Comparison of ENCODE assay signal across 8 cellular contexts in the genomic region with DNA sequence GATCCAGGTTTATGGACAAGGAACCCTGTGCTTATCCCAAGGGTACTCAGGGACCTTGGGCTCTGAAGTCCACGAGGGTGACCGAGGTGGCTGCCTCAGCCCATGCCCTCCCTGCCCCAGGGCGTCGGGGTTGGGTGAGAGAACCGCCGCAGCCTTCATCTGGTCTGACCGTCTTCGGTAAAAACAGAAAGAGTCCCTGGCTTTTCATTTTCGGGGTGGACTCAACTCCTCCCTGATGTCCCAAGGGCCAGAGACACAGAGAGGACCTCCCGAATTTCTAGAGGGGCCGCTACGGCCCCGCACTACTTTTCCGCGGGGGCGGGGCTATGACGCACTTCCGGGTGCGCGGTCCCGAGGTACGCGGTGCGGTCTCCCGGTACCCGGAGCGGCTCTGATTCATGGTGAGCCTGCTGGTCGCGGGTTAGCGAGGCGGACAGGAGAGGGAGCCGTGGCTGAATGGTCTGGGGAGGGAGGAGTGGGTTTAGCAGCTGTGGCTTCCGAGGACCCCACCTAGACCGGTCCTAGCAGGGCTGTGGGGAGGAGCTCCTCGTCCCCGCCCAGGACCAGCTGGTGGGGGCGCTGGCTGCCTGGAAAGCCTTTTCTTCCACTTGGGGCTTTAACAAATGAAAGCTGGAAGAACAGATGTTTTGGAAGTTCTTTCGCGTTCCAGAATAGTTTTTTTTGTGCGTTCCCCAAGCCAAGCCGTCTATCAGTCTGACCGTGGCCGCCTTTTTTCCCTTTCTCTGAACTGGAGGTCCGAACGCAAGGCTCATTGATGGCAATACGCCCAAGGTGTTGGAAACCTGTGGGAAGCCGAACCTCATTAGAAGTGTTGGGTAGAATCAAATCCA. TPM values are rescaled to one million over a fixed set of nuclear protein-coding genes. Genes with fewer than 3 reads are reported as not detected.
DNase-seq lines count a peak whose midpoint lies in the region; ATAC-seq, FAIRE-seq and TF ChIP-seq lines count a peak whose summit lies in the region.

Gene ZSCAN21 (plus strand): TSS at position 334 of the 851 bp plus-strand sequence. CDS start 7,233 bp downstream, outside the sequence.

- intact Hi-C loops in activated B cell treated with CpG ODN at 0.5 μM for 24 hours (cut with micrococcal nuclease) (loop anchor here (1.0 kb wide), 5 partner anchors 32 to 78 kb away; partner anchors contain the start of genes ZKSCAN1 and ZNF3), spleen (cut with DNase I; ENCODE audit: low total_unique reads) (no loop called here)

- H3K9me3 ChIP-seq in A549 (no peaks in the 10 kb centered on the region), spleen (no peaks in the 10 kb centered on the region)

- H3K27ac ChIP-seq in A549 (peak within 1 kb of the TSS; percentile 89 to 93), caudate nucleus (ENCODE audit: low read depth, low read length) (peak within 1 kb of the TSS; percentile 94), spleen (peak within 1 kb of the TSS; percentile 91 to 98 (median 95))

- ATAC-seq in A549 = peak; percentile 94 to 96
- peak; percentile 84 for ATAC-seq in GM18517 (IDR thresholded peaks at IDR 0.05; ENCODE audit: unreplicated experiment)
- ATAC-seq in HG03066 (IDR thresholded peaks at IDR 0.05; ENCODE audit: low read depth, unreplicated experiment) = peak; percentile 86
- peak; percentile 90 for ATAC-seq in activated B cell treated with CpG ODN at 0.5 μM for 24 hours (ENCODE audit: low read depth)

- POLR2A ChIA-PET in A549 (lab: Yijun Ruan, JAX) = interaction anchor here (0.5 to 1.9 kb wide), 10 partner anchors 14 to 433 kb away, joined by 3 to 11 read pairs (median 4); partner anchors contain the start of genes AP4M1, GJC3, MCM7 and TRIM4
- POLR2A ChIA-PET in activated B cell treated with CpG ODN at 0.5 μM for 24 hours (lab: Charles Lee) = interaction anchor here (0.6 to 2.3 kb wide), 14 partner anchors 23 to 584 kb away, joined by 3 to 17 read pairs (median 4); partner anchors contain the start of genes AP4M1, COPS6, MBLAC1 and MCM7

- DNase-seq in A549 (ENCODE audit: low read depth in 1 of 2, low spot score in 1 of 2) = peak; percentile 79 to 88
- peak; percentile 78 for DNase-seq in NCI-H2171 treated with DMSO at 0.1 percent for 48 hours (lab: John Stamatoyannopoulos, UW)
- DNase-seq in activated B cell treated with CpG ODN at 0.5 μM for 24 hours = peak; percentile 87
- DNase-seq in caudate nucleus (lab: John Stamatoyannopoulos, UW) = peak in 60 of 61 donors; percentile 38 to 93 (median 78)
- DNase-seq in inferior parietal cortex (ENCODE audit: extremely low spot score) = peak; percentile 91
- DNase-seq in spleen = peak; percentile 95

- no peaks in the 10 kb centered on the region for H3K9me3 Mint-ChIP-seq in activated B cell treated with CpG ODN at 0.5 μM for 24 hours

- H3K36me3 ChIP-seq in spleen = no peaks in the 10 kb centered on the region

- TF ChIP-seq POLR2A in A549 (IDR thresholded peaks at IDR 0.05; ENCODE audit: low read length) (peak; percentile 87), spleen (IDR thresholded peaks at IDR 0.05) (peak in 1 of 3 donors; percentile 3)

- H3K4me1 Mint-ChIP-seq in activated B cell treated with CpG ODN at 0.5 μM for 24 hours = peaks cover 16% of the 10 kb centered on the region

- CTCF ChIA-PET in A549 (lab: Yijun Ruan, JAX) = interaction anchor here (0.6 to 12.5 kb wide), 8 partner anchors 11 to 70 kb away, joined by 3 to 128 read pairs (median 4); no protein-coding TSS in a partner anchor
- CTCF ChIA-PET in activated B cell treated with CpG ODN at 0.5 μM for 24 hours (lab: Charles Lee) = interaction anchor here (0.7 to 0.9 kb wide), 3 partner anchors 10 to 136 kb away, joined by 3 to 5 read pairs (median 4); partner anchors contain the start of gene ZNF3

- H3K4me1 ChIP-seq in A549 = peaks cover 7% of the 10 kb centered on the region; the same call in 2 of the 3 replicates
- H3K4me1 ChIP-seq in spleen = peaks cover 5 to 38% (median 19%) of the 10 kb centered on the region in 6 donors

- TF ChIP-seq EP300 in A549 (IDR thresholded peaks at IDR 0.05) = no peak

- peak; percentile 20; the same call in 1 of the 3 replicates for TF ChIP-seq CTCF in A549 (IDR thresholded peaks at IDR 0.05)
- TF ChIP-seq CTCF in activated B cell treated with CpG ODN at 0.5 μM for 24 hours (IDR thresholded peaks at IDR 0.05) = no peak
- peak in 6 of 11 experiments; percentile 16 to 36 (median 27) for TF ChIP-seq CTCF in spleen (IDR thresholded peaks at IDR 0.05 in 8 of 11, conservative IDR thresholded peaks at IDR 0.05 in 3 of 11)

- peak within 1 kb of the TSS; percentile 85 for H3K4me3 ChIP-seq in A549
- H3K4me3 ChIP-seq in spleen = peak within 1 kb of the TSS; percentile 57 to 91 (median 74)

- TF ChIP-seq RAD21 in A549 (conservative IDR thresholded peaks at IDR 0.05 in 1 of 2, IDR thresholded peaks at IDR 0.05 in 1 of 2) = no peak

- no peaks in the 10 kb centered on the region for H3K27me3 ChIP-seq in spleen (replicated peaks in 1 of 7)

- 1% methylated on average over 38 of the region's 47 CpGs for WGBS in A549 (ENCODE audit: missing lambda C conversion rate)
- 0 to 2% (median 2%) methylated on average over 16 to 47 of the region's 47 CpGs for WGBS in spleen, 5 donors

- no peaks in the 10 kb centered on the region for H3K27me3 Mint-ChIP-seq in activated B cell treated with CpG ODN at 0.5 μM for 24 hours

- H3K36me3 Mint-ChIP-seq in activated B cell treated with CpG ODN at 0.5 μM for 24 hours (ENCODE audit: low read depth) = peaks cover 7% of the 10 kb centered on the region

- H3K4me2 ChIP-seq in A549 = peak within 1 kb of the TSS; percentile 77

- FAIRE-seq in A549 (lab: Jason Lieb, UNC) = no peak

- peak within 1 kb of the TSS; percentile 94 for H3K27ac Mint-ChIP-seq in activated B cell treated with CpG ODN at 0.5 μM for 24 hours

- peak within 1 kb of the TSS; percentile 95 for H3K4me3 Mint-ChIP-seq in activated B cell treated with CpG ODN at 0.5 μM for 24 hours

TF ChIP-seq in A549, 52 proteins besides CTCF, POLR2A, EP300 and RAD21 (continues in another document):
- no peak for TF ChIP-seq RCOR1 (IDR thresholded peaks at IDR 0.05; ENCODE audit: low read depth, low read length)
- TF ChIP-seq BHLHE40 (IDR thresholded peaks at IDR 0.05; ENCODE audit: low read depth, low read length) = no peak
- no peak for TF ChIP-seq RARB (CRISPR knock-in tag; IDR thresholded peaks at IDR 0.05)
- TF ChIP-seq TFCP2L1 (CRISPR knock-in tag; IDR thresholded peaks at IDR 0.05) = no peak
- 0 out of 2 replicates have a peak, but pooled peaks have one; percentile 7 for TF ChIP-seq JUNB (IDR thresholded peaks at IDR 0.05)
- TF ChIP-seq CBX8 (IDR thresholded peaks at IDR 0.05) = no peak
- TF ChIP-seq, protein P1, sequence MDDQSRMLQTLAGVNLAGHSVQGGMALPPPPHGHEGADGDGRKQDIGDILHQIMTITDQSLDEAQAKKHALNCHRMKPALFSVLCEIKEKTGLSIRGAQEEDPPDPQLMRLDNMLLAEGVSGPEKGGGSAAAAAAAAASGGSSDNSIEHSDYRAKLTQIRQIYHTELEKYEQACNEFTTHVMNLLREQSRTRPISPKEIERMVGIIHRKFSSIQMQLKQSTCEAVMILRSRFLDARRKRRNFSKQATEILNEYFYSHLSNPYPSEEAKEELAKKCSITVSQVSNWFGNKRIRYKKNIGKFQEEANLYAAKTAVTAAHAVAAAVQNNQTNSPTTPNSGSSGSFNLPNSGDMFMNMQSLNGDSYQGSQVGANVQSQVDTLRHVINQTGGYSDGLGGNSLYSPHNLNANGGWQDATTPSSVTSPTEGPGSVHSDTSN (IDR thresholded peaks at IDR 0.05) = no peak
- no peak for TF ChIP-seq CBX2 (IDR thresholded peaks at IDR 0.05; ENCODE audit: borderline replicate concordance, low read depth)
- no peak for TF ChIP-seq RNF2 (IDR thresholded peaks at IDR 0.05; ENCODE audit: borderline replicate concordance, low read depth)
- TF ChIP-seq HOXB13 (CRISPR knock-in tag; IDR thresholded peaks at IDR 0.05; ENCODE audit: low read depth) = no peak
- no peak for TF ChIP-seq ZSCAN20 (CRISPR knock-in tag; IDR thresholded peaks at IDR 0.05)
- TF ChIP-seq HEYL (CRISPR knock-in tag; IDR thresholded peaks at IDR 0.05) = no peak
- peak; percentile 83 to 84 for TF ChIP-seq JUN (IDR thresholded peaks at IDR 0.05)
- no peak for TF ChIP-seq FOSL2 (IDR thresholded peaks at IDR 0.05)
- TF ChIP-seq FOSL2 (CRISPR knock-in tag; IDR thresholded peaks at IDR 0.05) = peak; percentile 55
- TF ChIP-seq MAX (IDR thresholded peaks at IDR 0.05) = peak; percentile 65
- no peak for TF ChIP-seq KDM1A (IDR thresholded peaks at IDR 0.05; ENCODE audit: low read depth)
- TF ChIP-seq SMC3 (IDR thresholded peaks at IDR 0.05) = 0 out of 3 replicates have a peak, but pooled peaks have one; percentile 5
- no peak for TF ChIP-seq MAFK (IDR thresholded peaks at IDR 0.05; ENCODE audit: partially characterized antibody)
- TF ChIP-seq MAZ (IDR thresholded peaks at IDR 0.05; ENCODE audit: borderline replicate concordance, low read depth, low read length) = 0 out of 2 replicates have a peak, but pooled peaks have one; percentile 58
- no peak for TF ChIP-seq SREBF2 (IDR thresholded peaks at IDR 0.05)
- no peak for TF ChIP-seq HDAC2 (IDR thresholded peaks at IDR 0.05)
- no peak for TF ChIP-seq EHMT2 (IDR thresholded peaks at IDR 0.05; ENCODE audit: low read depth)
- no peak for TF ChIP-seq GATA3 (IDR thresholded peaks at IDR 0.05; ENCODE audit: borderline replicate concordance)
- TF ChIP-seq HES2 (IDR thresholded peaks at IDR 0.05) = no peak
- no peak for TF ChIP-seq ZFP36 (IDR thresholded peaks at IDR 0.05; ENCODE audit: borderline replicate concordance, partially characterized antibody)
- no peak for TF ChIP-seq ZNF302 (CRISPR knock-in tag; IDR thresholded peaks at IDR 0.05)

RNA-seq across cellular contexts. Expression of gene ZSCAN21, which starts in this region (rescaled TPM):
- polyA plus RNA-seq in A549 (2011; rRNA removed) = 17.9 and 18.3 TPM in 2 replicates
- polyA plus RNA-seq in A549 (2012; cell fraction: cytosol; rRNA removed) = 7.8 and 8.6 TPM in 2 replicates
- polyA plus RNA-seq in A549 (2012; cell fraction: nucleus; rRNA removed) = 6.5 and 7.1 TPM in 2 replicates
- 8.3 to 9.2 TPM (median 9.1 TPM) in 3 replicates for polyA plus RNA-seq in A549 (2017; fragmentation: RNase III; extraction: RNeasy Plus Mini Kit Qiagen cat#74134 plus additional on column Dnase treatment)
- 11.8 and 12.6 TPM in 2 replicates for polyA minus RNA-seq in A549 (2011; rRNA and poly(A)+ RNA removed)
- total RNA-seq in activated B cell treated with CpG ODN at 0.5 μM for 24 hours = 10.6 and 11.3 TPM in 2 replicates
- 10 to 100 TPM in 2 of 7 donors, 1 to 10 TPM in 5; 7.2 to 14.3 (median 9.2) TPM for total RNA-seq in spleen
- polyA plus RNA-seq in spleen = 1 to 10 TPM; 3.7 to 6.1 (median 5.0) TPM

Comparison
In these comparisons a context has a peak if more than half of its experiments do, and no peak if none do; other contexts are left out.
1. Peak in every context shown above with its lines: DNase-seq, ATAC-seq, H3K4me3 ChIP-seq and H3K27ac ChIP-seq.